In the genomic region with DNA sequence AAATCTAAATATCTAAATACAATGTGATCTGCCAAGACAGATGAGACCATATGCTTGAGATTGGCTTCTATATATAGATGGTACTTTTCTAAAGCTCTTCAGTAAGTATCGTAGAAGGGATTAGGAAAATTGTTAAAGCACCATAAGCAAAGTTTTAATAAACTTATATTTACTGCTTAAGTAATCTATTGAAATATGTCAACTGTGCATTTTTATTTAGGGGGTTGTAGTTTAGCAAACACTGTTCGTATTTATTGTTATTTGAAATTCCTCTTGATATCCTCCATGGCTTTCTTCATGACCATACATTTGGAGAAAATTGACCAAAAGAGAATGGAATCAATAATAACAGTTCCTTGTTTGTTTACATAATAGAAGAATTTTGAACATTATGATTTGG, we compare ENCODE assay signal across 26 cellular contexts.
A peak's percentile ranks its signal among the peaks of the same experiment; 100 is the strongest.
DNase-seq lines count a peak whose midpoint lies in the region; ATAC-seq, FAIRE-seq and TF ChIP-seq lines count a peak whose summit lies in the region.
"Had no signal": no experiment of that assay in that cellular context is flagged by ENCODE, and none has a peak within 500 bp of the region (broad histone marks: within the 10 kb centered on the region; RNA-seq: fewer than 3 reads in every experiment).

No MANE protein-coding gene starts in this region.

- H3K4me3 ChIP-seq in HepG2 (replicated peaks in 1 of 3; ENCODE audit: insufficient read depth in 1 of 3, low read depth in 2 of 3, low read length in 3 of 3) (no peak overlapping the region), right lobe of liver (no peak overlapping the region), K562 (no peak overlapping the region)
- H3K4me3 ChIP-seq: BLaER1 treated with 17β-estradiol and CSF1 and Interleukin-3, amounts not matched to agents 10 nM and 100 nM; GM12878 had no signal

- no peak for TF ChIP-seq POLR2A in HepG2 (IDR thresholded peaks at IDR 0.05; ENCODE audit: insufficient read depth in 1 of 2, low read depth in 2 of 2, low read length in 2 of 2)
- TF ChIP-seq POLR2A in right lobe of liver (IDR thresholded peaks at IDR 0.05) = no peak
- TF ChIP-seq POLR2A in K562 (conservative IDR thresholded peaks at IDR 0.05) = no peak
- no peak for TF ChIP-seq POLR2A in H54 (IDR thresholded peaks at IDR 0.05; ENCODE audit: low read depth, low read length)

- BruUV-seq in HepG2 (replicated peaks; lab: Mats Ljungman, UMichigan) (no TSS peak), K562 (replicated peaks; lab: Mats Ljungman, UMichigan) (no TSS peak)

- intact Hi-C loops in HepG2 (cut with micrococcal nuclease; ENCODE audit: unreplicated experiment) = no loop called here
- intact Hi-C loops in right lobe of liver (cut with DNase I) = no loop called here
- intact Hi-C loops in K562 (cut with micrococcal nuclease) = no loop called here

- H2AFZ ChIP-seq in HepG2 (ENCODE audit: low read length) (no peak overlapping the region), K562 (ENCODE audit: low read depth, low read length) (no peak overlapping the region)

- POLR2A ChIA-PET in HepG2 (lab: Yijun Ruan, JAX) = no interaction called here
- POLR2A ChIA-PET in K562 (lab: Yijun Ruan, JAX) = interaction anchor here (0.7 to 1.1 kb wide), 2 partner anchors 11 to 19 kb away, joined by 3 read pairs; no protein-coding TSS in a partner anchor

- H3K4me2 ChIP-seq in HepG2 (ENCODE audit: low read depth, low read length) = no peak overlapping the region
- no peak overlapping the region for H3K4me2 ChIP-seq in K562 (ENCODE audit: insufficient read depth, low read length)
- H3K4me2 ChIP-seq: BLaER1 treated with 17β-estradiol and CSF1 and Interleukin-3, amounts not matched to agents 10 nM and 100 nM had no signal

- H3K27me3 ChIP-seq in HepG2 (ENCODE audit: control insufficient read depth in 1 of 2, insufficient read depth in 2 of 2, low read length in 2 of 2) (no peaks in the 10 kb centered on the region), right lobe of liver (no peaks in the 10 kb centered on the region), K562 (ENCODE audit: control insufficient read depth in 2 of 2, insufficient read depth in 2 of 2, low read length in 2 of 2) (no peaks in the 10 kb centered on the region)
- H3K27me3 ChIP-seq: BLaER1 treated with 17β-estradiol and CSF1 and Interleukin-3, amounts not matched to agents 10 nM and 100 nM had no signal

- H3K36me3 ChIP-seq in HepG2 (replicated peaks in 1 of 2; ENCODE audit: control insufficient read depth in 1 of 2, insufficient read depth in 2 of 2, low read length in 2 of 2) (peaks cover 8 to 54% of the 10 kb centered on the region in 2 experiments), right lobe of liver (peaks cover 0 to 19% (median 0%) of the 10 kb centered on the region in 4 donors), K562 (ENCODE audit: control insufficient read depth, insufficient read depth, low read length) (peaks cover 59% of the 10 kb centered on the region)

- no peak for FAIRE-seq in HepG2 (lab: Jason Lieb, UNC)
- peak; percentile 44 for FAIRE-seq in D721Med (lab: Jason Lieb, UNC)
- no peak for FAIRE-seq in K562 (lab: Jason Lieb, UNC)
- no peak for FAIRE-seq in H54 (lab: Jason Lieb, UNC)
- FAIRE-seq: A204.1, GM12878, GM12892, GM18507 had no signal

- H3K79me2 ChIP-seq in HepG2 (ENCODE audit: insufficient read depth, low read length) (no peaks in the 10 kb centered on the region), K562 (ENCODE audit: control insufficient read depth, insufficient read depth, low read length) (no peaks in the 10 kb centered on the region)

- CTCF ChIA-PET in HepG2 (lab: Yijun Ruan, JAX; ENCODE audit: low intra/inter-chr PET ratio, low total read pairs) (no interaction called here), K562 (lab: Yijun Ruan, JAX; ENCODE audit: low intra/inter-chr PET ratio) (no interaction called here)

- 93% methylated on average over 2 of the region's 2 CpGs for WGBS in HepG2 (ENCODE audit: low lambda C conversion rate)
- WGBS in right lobe of liver (ENCODE audit: insufficient coverage, low coverage, low lambda C conversion rate, missing lambda C conversion rate) = 96% methylated on average over 2 of the region's 2 CpGs
- WGBS in K562 (ENCODE audit: insufficient coverage, low coverage, missing lambda C conversion rate) = 97% methylated on average over 2 of the region's 2 CpGs

- TF ChIP-seq RAD21 in HepG2 (CRISPR knock-in tag; IDR thresholded peaks at IDR 0.05) (no peak), K562 (CRISPR knock-in tag; conservative IDR thresholded peaks at IDR 0.05 in 1 of 2, IDR thresholded peaks at IDR 0.05 in 1 of 2) (no peak)

- no peak for DNase-seq in HepG2 (ENCODE audit: low spot score)
- no peak for DNase-seq in right lobe of liver
- no peak for DNase-seq in D721Med (ENCODE audit: insufficient read length, low spot score)
- DNase-seq in K562 (ENCODE audit: extremely low read depth in 1 of 4, low spot score in 3 of 4) = no peak
- DNase-seq in H54 (ENCODE audit: insufficient read length, low spot score) = no peak
- DNase-seq in activated CD4-positive, alpha-beta T cell treated with anti-CD3 and anti-CD28 coated beads for 4 hours = no peak
- DNase-seq: 8988T; AML-193; Caco-2; Calu3; CD4-positive, alpha-beta T cell; CD8-positive, alpha-beta T cell; DMS 273 treated with DMSO at 0.1 percent for 48 hours; DMS153; DMS53; DMS79; DND-41; EL; GDM1 had no signal

- TF ChIP-seq EP300 in HepG2 (IDR thresholded peaks at IDR 0.05; ENCODE audit: low read depth in 2 of 2, low read length in 2 of 2) (no peak), HepG2 (CRISPR knock-in tag; IDR thresholded peaks at IDR 0.05; ENCODE audit: borderline replicate concordance) (no peak), K562 (IDR thresholded peaks at IDR 0.05; ENCODE audit: low read length) (no peak)

- no peaks in the 10 kb centered on the region for H3K4me1 ChIP-seq in HepG2 (ENCODE audit: insufficient read depth, low read length)
- H3K4me1 ChIP-seq in right lobe of liver = no peaks in the 10 kb centered on the region
- no peaks in the 10 kb centered on the region for H3K4me1 ChIP-seq in K562 (replicated peaks in 1 of 2; ENCODE audit: control insufficient read depth in 2 of 2, insufficient read depth in 2 of 2, low read length in 2 of 2)
- H3K4me1 ChIP-seq: BLaER1 treated with 17β-estradiol and CSF1 and Interleukin-3, amounts not matched to agents 10 nM and 100 nM; Caco-2 had no signal

- H3K9ac ChIP-seq in HepG2 (ENCODE audit: insufficient read depth, low read depth, low read length) = no peak overlapping the region
- no peak overlapping the region for H3K9ac ChIP-seq in K562 (ENCODE audit: insufficient read depth in 1 of 2, low read depth in 2 of 2, low read length in 2 of 2)
- H3K9ac ChIP-seq: BLaER1 treated with 17β-estradiol and CSF1 and Interleukin-3, amounts not matched to agents 10 nM and 100 nM had no signal

- in situ Hi-C loops in HepG2 (cut with HindIII; ENCODE audit: extremely low pct_ligation_motif_present, low pct_unique_long_range_greater_than_20kb) = no loop called here
- in situ Hi-C loops in K562 (cut with MboI) = no loop called here

- ATAC-seq in HepG2 = no peak
- ATAC-seq in right lobe of liver = no peak
- ATAC-seq in K562 = no peak
- ATAC-seq in HG03439 (IDR thresholded peaks at IDR 0.05; ENCODE audit: unreplicated experiment) = no peak
- ATAC-seq: CD8-positive, alpha-beta T cell; GM12878 had no signal

- no peak overlapping the region for H3K27ac ChIP-seq in HepG2 (ENCODE audit: extremely low read length, insufficient read depth, low read length)
- no peak overlapping the region for H3K27ac ChIP-seq in right lobe of liver
- H3K27ac ChIP-seq in K562 (ENCODE audit: extremely low read depth, low read depth, low read length) = no peak overlapping the region
- H3K27ac ChIP-seq: BLaER1 treated with 17β-estradiol and CSF1 and Interleukin-3, amounts not matched to agents 10 nM and 100 nM; C4-2B had no signal

- H4K20me1 ChIP-seq in HepG2 (ENCODE audit: insufficient read depth, low read length) = no peaks in the 10 kb centered on the region
- no peaks in the 10 kb centered on the region for H4K20me1 ChIP-seq in K562 (replicated peaks; ENCODE audit: control insufficient read depth, insufficient read depth, low read length)
- H4K20me1 ChIP-seq: BLaER1 treated with 17β-estradiol and CSF1 and Interleukin-3, amounts not matched to agents 10 nM and 100 nM had no signal

- no peaks in the 10 kb centered on the region for H3K9me1 ChIP-seq in K562 (ENCODE audit: control insufficient read depth, insufficient read depth, low read length)

- H3K9me3 ChIP-seq in HepG2 (ENCODE audit: low read length) (no peaks in the 10 kb centered on the region), right lobe of liver (no peaks in the 10 kb centered on the region), K562 (replicated peaks; ENCODE audit: control insufficient read depth, insufficient read depth, low read depth, low read length) (no peaks in the 10 kb centered on the region)
- H3K9me3 ChIP-seq: BLaER1 treated with 17β-estradiol and CSF1 and Interleukin-3, amounts not matched to agents 10 nM and 100 nM; Caco-2 had no signal

- TF ChIP-seq CTCF in HepG2 (CRISPR knock-in tag; IDR thresholded peaks at IDR 0.05) = no peak
- no peak for TF ChIP-seq CTCF in right lobe of liver (IDR thresholded peaks at IDR 0.05)
- TF ChIP-seq CTCF in D721Med (IDR thresholded peaks at IDR 0.05; ENCODE audit: insufficient read depth, missing control alignments) = no peak
- TF ChIP-seq CTCF in K562 (IDR thresholded peaks at IDR 0.05 in 2 of 3, conservative IDR thresholded peaks at IDR 0.05 in 1 of 3; ENCODE audit: insufficient read depth in 2 of 3, low read depth in 1 of 3, low read length in 3 of 3) = no peak

TF ChIP-seq in HepG2, 621 proteins besides CTCF, POLR2A, EP300 and RAD21:
- no peak for TF ChIP-seq YEATS2 (CRISPR knock-in tag; IDR thresholded peaks at IDR 0.05; ENCODE audit: borderline replicate concordance)
- TF ChIP-seq MAFF (IDR thresholded peaks at IDR 0.05; ENCODE audit: low read depth, low read length) = peak; percentile 76
- TF ChIP-seq GATA4 (IDR thresholded peaks at IDR 0.05; ENCODE audit: borderline replicate concordance, low read depth) = no peak
- peak; percentile 75 to 80 for TF ChIP-seq MAFK (conservative IDR thresholded peaks at IDR 0.05 in 1 of 2, IDR thresholded peaks at IDR 0.05 in 1 of 2; ENCODE audit: low read length in 2 of 2)

TF ChIP-seq in K562, 482 proteins besides CTCF, POLR2A, EP300 and RAD21 (continues in another document):
- TF ChIP-seq MAFK (IDR thresholded peaks at IDR 0.05; ENCODE audit: low read length) (peak; percentile 40; the same call in 1 of the 2 replicates), ZNF316 (IDR thresholded peaks at IDR 0.05) (peak; percentile 87), SPI1 (IDR thresholded peaks at IDR 0.05; ENCODE audit: borderline replicate concordance, low read depth, low read length) (no peak), ZFP30 (CRISPR knock-in tag; IDR thresholded peaks at IDR 0.05; ENCODE audit: borderline replicate concordance) (no peak), MAFF (IDR thresholded peaks at IDR 0.05; ENCODE audit: low read length) (peak; percentile 53; the same call in 1 of the 2 replicates)
